In the genomic region with DNA sequence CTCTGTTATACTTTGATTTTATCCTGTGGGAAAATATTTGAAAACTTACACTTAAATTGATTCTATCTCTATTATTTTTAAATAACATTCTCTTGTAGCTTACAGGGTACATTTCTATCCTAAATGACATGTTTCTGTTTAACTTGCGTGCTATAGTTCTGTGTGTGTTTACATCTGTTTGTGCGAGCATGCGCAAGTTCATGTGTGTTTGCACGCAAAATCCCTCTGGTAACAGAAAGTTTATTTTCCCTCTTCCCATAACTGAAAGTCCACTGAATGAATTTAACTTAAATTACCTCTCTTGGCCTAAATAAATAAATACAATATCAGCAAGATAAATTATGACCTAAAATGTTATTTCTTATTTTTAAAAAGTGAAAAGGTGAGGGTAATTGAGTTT, we compare ENCODE assay signal across 6 cellular contexts.
"Had no signal": no experiment of that assay in that cellular context is flagged by ENCODE, and none has a peak within 500 bp of the region (broad histone marks: within the 10 kb centered on the region; RNA-seq: fewer than 3 reads in every experiment).

No MANE protein-coding gene starts in this region.

- H2AFZ ChIP-seq: GM23338 had no signal

- H3K9me3 ChIP-seq: HAP-1 had no signal

- H3K4me2 ChIP-seq: GM23338, KMS-11 had no signal

- H3K4me3 ChIP-seq: GM23338, HAP-1 had no signal

- H3K27ac ChIP-seq: KMS-11 had no signal

- H3K4me1 ChIP-seq: HAP-1 had no signal

- ATAC-seq: HCT116 had no signal

- DNase-seq: HFFc6, KBM-7 had no signal

- H3K9ac ChIP-seq: KMS-11 had no signal

- H3K36me3 ChIP-seq: HAP-1 had no signal
